Comparison of ENCODE assay signal across 11 cellular contexts in genomic region chr13:61685683-61686013, GRCh38.
DNase-seq lines count a peak whose midpoint lies in the region; ATAC-seq and TF ChIP-seq lines count a peak whose summit lies in the region.
"Had no signal": no experiment of that assay in that cellular context is flagged by ENCODE, and none has a peak within 500 bp of the region (broad histone marks: within the 10 kb centered on the region; RNA-seq: fewer than 3 reads in every experiment).

No MANE protein-coding gene starts in this region.

- intact Hi-C loops in CD4-positive, alpha-beta memory T cell (cut with micrococcal nuclease) = no loop called here

- peaks cover 3% of the 10 kb centered on the region for H3K36me3 Mint-ChIP-seq in endothelial cell (ENCODE audit: low read depth, unreplicated experiment)
- H3K36me3 Mint-ChIP-seq in neural progenitor cell = no peaks in the 10 kb centered on the region
- no peaks in the 10 kb centered on the region for H3K36me3 Mint-ChIP-seq in stimulated activated naive B cell treated with anti-CD40 and anti-IgM and Interleukin-4, amounts not matched to agents 10 μg/mL and 1 μg/mL and 100 μg/mL, for 72 hours
- no peaks in the 10 kb centered on the region for H3K36me3 Mint-ChIP-seq in CD4-positive, alpha-beta memory T cell
- H3K36me3 Mint-ChIP-seq: naive thymus-derived CD8-positive, alpha-beta T cell had no signal

- no peaks in the 10 kb centered on the region for H3F3A ChIP-seq in neural progenitor cell (ENCODE audit: low read depth)

- H3K79me2 ChIP-seq in neural progenitor cell (ENCODE audit: low read depth) = no peaks in the 10 kb centered on the region

- H2AFZ ChIP-seq in neural progenitor cell (replicated peaks) = no peak overlapping the region

- no peak overlapping the region for H3K27ac Mint-ChIP-seq in endothelial cell (ENCODE audit: unreplicated experiment)
- no peak overlapping the region for H3K27ac Mint-ChIP-seq in neural progenitor cell
- no peak overlapping the region for H3K27ac Mint-ChIP-seq in stimulated activated naive B cell treated with anti-CD40 and anti-IgM and Interleukin-4, amounts not matched to agents 10 μg/mL and 1 μg/mL and 100 μg/mL, for 72 hours
- H3K27ac Mint-ChIP-seq in CD4-positive, alpha-beta memory T cell = no peak overlapping the region
- H3K27ac Mint-ChIP-seq: naive thymus-derived CD8-positive, alpha-beta T cell had no signal

- TF ChIP-seq CTCF in endothelial cell (IDR thresholded peaks at IDR 0.05; ENCODE audit: unreplicated experiment) (no peak), neural progenitor cell (IDR thresholded peaks at IDR 0.05) (peak; percentile 56)

- H3K9me3 Mint-ChIP-seq in endothelial cell (ENCODE audit: unreplicated experiment) = no peaks in the 10 kb centered on the region
- peaks cover 12% of the 10 kb centered on the region for H3K9me3 Mint-ChIP-seq in neural progenitor cell
- peaks cover 6 to 16% of the 10 kb centered on the region in 2 donors for H3K9me3 Mint-ChIP-seq in stimulated activated naive B cell treated with anti-CD40 and anti-IgM and Interleukin-4, amounts not matched to agents 10 μg/mL and 1 μg/mL and 100 μg/mL, for 72 hours
- H3K9me3 Mint-ChIP-seq in CD4-positive, alpha-beta memory T cell = peaks cover 4 to 29% (median 14%) of the 10 kb centered on the region in 8 donors

- H3K9me3 ChIP-seq in neural progenitor cell (ENCODE audit: low read depth) = no peaks in the 10 kb centered on the region
- no peaks in the 10 kb centered on the region for H3K9me3 ChIP-seq in CD4-positive, alpha-beta memory T cell (ENCODE audit: control insufficient read depth in 1 of 2, low read length in 2 of 2)

- H3K4me1 Mint-ChIP-seq in endothelial cell (ENCODE audit: unreplicated experiment) (no peaks in the 10 kb centered on the region), neural progenitor cell (no peaks in the 10 kb centered on the region)
- no peaks in the 10 kb centered on the region for H3K4me1 Mint-ChIP-seq in stimulated activated naive B cell treated with anti-CD40 and anti-IgM and Interleukin-4, amounts not matched to agents 10 μg/mL and 1 μg/mL and 100 μg/mL, for 72 hours
- H3K4me1 Mint-ChIP-seq in CD4-positive, alpha-beta memory T cell = no peaks in the 10 kb centered on the region
- H3K4me1 Mint-ChIP-seq: naive thymus-derived CD8-positive, alpha-beta T cell had no signal

- no peak overlapping the region for H3K27ac ChIP-seq in neural progenitor cell
- H3K27ac ChIP-seq in CD4-positive, alpha-beta memory T cell (ENCODE audit: low read depth, low read length) = no peak overlapping the region

- no peaks in the 10 kb centered on the region for H3K36me3 ChIP-seq in H7 (replicated peaks; ENCODE audit: control insufficient read depth, insufficient read depth, low read length)
- no peaks in the 10 kb centered on the region for H3K36me3 ChIP-seq in neural progenitor cell
- H3K36me3 ChIP-seq in CD4-positive, alpha-beta memory T cell (ENCODE audit: insufficient read depth, low read length) = no peaks in the 10 kb centered on the region

- H4K20me1 ChIP-seq in neural progenitor cell (ENCODE audit: low read depth) = no peaks in the 10 kb centered on the region

- no peak for ATAC-seq in stimulated activated naive B cell treated with anti-CD40 and anti-IgM and Interleukin-4, amounts not matched to agents 10 μg/mL and 1 μg/mL and 100 μg/mL, for 72 hours (replicated peaks)
- no peak for ATAC-seq in GM18519 (IDR thresholded peaks at IDR 0.05; ENCODE audit: low FRiP score, unreplicated experiment)
- ATAC-seq in HG03159 (IDR thresholded peaks at IDR 0.05; ENCODE audit: unreplicated experiment) = no peak
- ATAC-seq: naive thymus-derived CD8-positive, alpha-beta T cell had no signal

- no peak overlapping the region for H3K4me2 ChIP-seq in neural progenitor cell

- CTCF ChIA-PET in CD4-positive, alpha-beta memory T cell (lab: Charles Lee; ENCODE audit: partially characterized antibody) = no interaction called here

- POLR2A ChIA-PET in CD4-positive, alpha-beta memory T cell (lab: Charles Lee; ENCODE audit: partially characterized antibody) = no interaction called here

- H3K27me3 ChIP-seq in H7 (ENCODE audit: control insufficient read depth, insufficient read depth, low read length) (no peaks in the 10 kb centered on the region), neural progenitor cell (no peaks in the 10 kb centered on the region)
- no peaks in the 10 kb centered on the region for H3K27me3 ChIP-seq in CD4-positive, alpha-beta memory T cell (ENCODE audit: insufficient read depth, low read length)

- H3K4me3 ChIP-seq in H7 (ENCODE audit: insufficient read depth, low read depth, low read length) (no peak overlapping the region), neural progenitor cell (no peak overlapping the region)
- H3K4me3 ChIP-seq in CD4-positive, alpha-beta memory T cell (ENCODE audit: low read length in 2 of 2) = no peak overlapping the region

- no peaks in the 10 kb centered on the region for H3K4me1 ChIP-seq in neural progenitor cell
- H3K4me1 ChIP-seq in CD4-positive, alpha-beta memory T cell (ENCODE audit: insufficient read depth, low read length) = no peaks in the 10 kb centered on the region

- H3K9ac ChIP-seq in neural progenitor cell = no peak overlapping the region

- H3K27me3 Mint-ChIP-seq in endothelial cell (ENCODE audit: unreplicated experiment) (peaks cover 4% of the 10 kb centered on the region), neural progenitor cell (ENCODE audit: insufficient read depth, low read depth) (no peaks in the 10 kb centered on the region)
- H3K27me3 Mint-ChIP-seq in stimulated activated naive B cell treated with anti-CD40 and anti-IgM and Interleukin-4, amounts not matched to agents 10 μg/mL and 1 μg/mL and 100 μg/mL, for 72 hours = no peaks in the 10 kb centered on the region
- H3K27me3 Mint-ChIP-seq in CD4-positive, alpha-beta memory T cell = no peaks in the 10 kb centered on the region
- H3K27me3 Mint-ChIP-seq: naive thymus-derived CD8-positive, alpha-beta T cell had no signal

- H3K4me3 Mint-ChIP-seq in endothelial cell (ENCODE audit: unreplicated experiment) = no peak overlapping the region
- no peak overlapping the region for H3K4me3 Mint-ChIP-seq in neural progenitor cell
- H3K4me3 Mint-ChIP-seq in stimulated activated naive B cell treated with anti-CD40 and anti-IgM and Interleukin-4, amounts not matched to agents 10 μg/mL and 1 μg/mL and 100 μg/mL, for 72 hours = no peak overlapping the region
- H3K4me3 Mint-ChIP-seq in CD4-positive, alpha-beta memory T cell = no peak overlapping the region
- H3K4me3 Mint-ChIP-seq: naive thymus-derived CD8-positive, alpha-beta T cell had no signal

- DNase-seq in H7 (peak; percentile 2), NCI-H526 treated with DMSO at 0.1 percent for 48 hours (lab: John Stamatoyannopoulos, UW) (peak; percentile 6), endothelial cell (ENCODE audit: low spot score) (peak; percentile 35), neural progenitor cell (ENCODE audit: low spot score) (peak; percentile 68)
- no peak for DNase-seq in stimulated activated naive B cell treated with anti-CD40 and anti-IgM and Interleukin-4, amounts not matched to agents 10 μg/mL and 1 μg/mL and 100 μg/mL, for 72 hours
- DNase-seq in CD4-positive, alpha-beta memory T cell = no peak
- DNase-seq: activated gamma-delta T cell treated with Interleukin-2 at 50 U/mL for 16 hours; naive thymus-derived CD8-positive, alpha-beta T cell; NK-92 treated with Interleukin-12 subunit alpha and Interleukin-12 subunit beta, amount 100 ng/mL, for 24 hours had no signal

Comparison
In these comparisons a context has a peak if more than half of its experiments do, and no peak if none do; other contexts are left out.
1. DNase-seq: peak in H7 (single experiment), NCI-H526 treated with DMSO at 0.1 percent for 48 hours (single experiment), endothelial cell (single experiment) and neural progenitor cell (single experiment); none in stimulated activated naive B cell treated with anti-CD40 and anti-IgM and Interleukin-4, amounts not matched to agents 10 μg/mL and 1 μg/mL and 100 μg/mL, for 72 hours (single experiment) and CD4-positive, alpha-beta memory T cell (0 of 5).